Comparison of ENCODE assay signal across 7 cellular contexts in the genomic region with DNA sequence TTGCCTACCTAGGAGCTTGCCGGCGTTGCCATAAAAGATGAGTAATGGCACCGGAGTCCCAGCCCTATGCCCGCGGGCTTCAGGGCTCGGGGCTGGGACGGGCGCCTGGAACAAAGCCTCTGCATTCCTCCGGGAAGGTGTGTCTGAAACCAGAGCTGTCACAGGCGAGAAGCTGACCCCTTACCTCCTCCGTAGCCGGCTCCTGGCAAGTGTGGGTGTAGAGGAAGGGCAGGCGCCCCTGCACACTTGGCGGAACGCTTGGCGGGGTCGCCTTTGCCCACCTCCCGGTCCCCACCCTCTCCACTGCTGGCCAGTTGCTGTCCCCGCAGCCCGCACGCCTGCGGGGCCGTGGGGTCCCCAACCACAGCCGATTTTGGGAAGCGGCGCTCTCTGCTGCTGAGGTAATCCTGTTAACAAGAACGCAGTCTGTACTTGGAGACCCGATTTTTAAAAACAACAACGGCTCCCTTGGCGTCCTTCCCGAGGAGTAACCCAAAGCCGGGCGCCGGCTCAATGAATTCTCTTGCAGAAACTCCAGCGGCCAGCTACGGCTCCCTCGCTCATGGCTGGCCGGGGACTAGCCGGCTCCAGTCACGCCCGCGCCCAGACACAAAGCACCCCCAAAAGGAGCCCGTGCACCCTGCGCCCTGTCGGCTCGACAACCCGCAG.
DNase-seq lines count a peak whose midpoint lies in the region; ATAC-seq and TF ChIP-seq lines count a peak whose summit lies in the region.

No MANE protein-coding gene starts in this region.

- peak overlapping the region; percentile 21 for H3K4me3 ChIP-seq in right cardiac atrium (ENCODE audit: low read length)
- peak overlapping the region; percentile 55 for H3K4me3 ChIP-seq in retinal pigment epithelial cell (ENCODE audit: low read length)

- intact Hi-C loops in right cardiac atrium (cut with DNase I) = no loop called here

- peaks cover 52% of the 10 kb centered on the region for H3K27me3 Mint-ChIP-seq in activated naive CD8-positive, alpha-beta T cell treated with anti-CD3 and anti-CD28 coated beads, Interleukin-2, amount 50 U/mL, for 24 hours

- peaks cover 17% of the 10 kb centered on the region for H3K4me1 Mint-ChIP-seq in activated naive CD8-positive, alpha-beta T cell treated with anti-CD3 and anti-CD28 coated beads, Interleukin-2, amount 50 U/mL, for 24 hours

- no peak for DNase-seq in activated naive CD8-positive, alpha-beta T cell treated with anti-CD3 and anti-CD28 coated beads, Interleukin-2, amount 50 U/mL, for 24 hours
- peak; percentile 65 to 90 (median 81) for DNase-seq in right cardiac atrium
- no peak for DNase-seq in retinal pigment epithelial cell (ENCODE audit: low read depth)
- DNase-seq in COR-L47 (lab: John Stamatoyannopoulos, UW) = no peak
- DNase-seq in GOT3 (lab: John Stamatoyannopoulos, UW) = no peak

- peaks cover 5% of the 10 kb centered on the region for H3K4me1 ChIP-seq in right cardiac atrium (ENCODE audit: control insufficient read depth, insufficient read depth, low read length)

- WGBS in right cardiac atrium = 2% methylated on average over 47 of the region's 47 CpGs

- no peaks in the 10 kb centered on the region for H3K9me3 ChIP-seq in right cardiac atrium (ENCODE audit: control insufficient read depth, low read length)

- H3K4me3 Mint-ChIP-seq in activated naive CD8-positive, alpha-beta T cell treated with anti-CD3 and anti-CD28 coated beads, Interleukin-2, amount 50 U/mL, for 24 hours = peak overlapping the region; percentile 81

- H3K27me3 ChIP-seq in right cardiac atrium (ENCODE audit: control insufficient read depth, insufficient read depth) = no peaks in the 10 kb centered on the region

- no peak for TF ChIP-seq CTCF in retinal pigment epithelial cell (conservative IDR thresholded peaks at IDR 0.05; ENCODE audit: low read depth, low read length)

- H3K27ac ChIP-seq in right cardiac atrium (ENCODE audit: low read length) = peak overlapping the region; percentile 4

- ATAC-seq in GM18511 (IDR thresholded peaks at IDR 0.05; ENCODE audit: unreplicated experiment) (peak; percentile 48), HG03095 (IDR thresholded peaks at IDR 0.05; ENCODE audit: unreplicated experiment) (peak; percentile 14), right cardiac atrium (peak; percentile 59 to 63)
- ATAC-seq in activated naive CD8-positive, alpha-beta T cell treated with anti-CD3 and anti-CD28 coated beads, Interleukin-2, amount 50 U/mL, for 24 hours = peak; percentile 13

- peak overlapping the region; percentile 37 for H3K27ac Mint-ChIP-seq in activated naive CD8-positive, alpha-beta T cell treated with anti-CD3 and anti-CD28 coated beads, Interleukin-2, amount 50 U/mL, for 24 hours

- H3K9me3 Mint-ChIP-seq in activated naive CD8-positive, alpha-beta T cell treated with anti-CD3 and anti-CD28 coated beads, Interleukin-2, amount 50 U/mL, for 24 hours = no peaks in the 10 kb centered on the region

- H3K36me3 Mint-ChIP-seq in activated naive CD8-positive, alpha-beta T cell treated with anti-CD3 and anti-CD28 coated beads, Interleukin-2, amount 50 U/mL, for 24 hours (ENCODE audit: low read depth) = no peaks in the 10 kb centered on the region

Comparison
In these comparisons a context has a peak if more than half of its experiments do, and no peak if none do; other contexts are left out.
1. DNase-seq: peak in right cardiac atrium (3 of 3); none in activated naive CD8-positive, alpha-beta T cell treated with anti-CD3 and anti-CD28 coated beads, Interleukin-2, amount 50 U/mL, for 24 hours (single experiment), retinal pigment epithelial cell (single experiment), COR-L47 (single experiment) and GOT3 (single experiment).
2. Peak in every context shown above with its lines, with median percentiles within 50 percentile points of each other: ATAC-seq.